In genomic region chr14:76432967-76433752, GRCh38 we compare ENCODE assay signal across 1 cellular context.
TF ChIP-seq lines count a peak whose summit lies in the region.

No MANE protein-coding gene starts in this region.

TF ChIP-seq in GM23338, 12 proteins besides CTCF, POLR2A, EP300 and RAD21 (continued from another document):
- TF ChIP-seq CREB1 (CRISPR knock-in tag; IDR thresholded peaks at IDR 0.05; ENCODE audit: low read depth) (no peak), POLR2AphosphoS5 (IDR thresholded peaks at IDR 0.05; ENCODE audit: low read depth) (no peak)
TF ChIP-seq in GM23338: peak in this region for 0.
